Comparison of ENCODE assay signal across 18 cellular contexts in the genomic region with DNA sequence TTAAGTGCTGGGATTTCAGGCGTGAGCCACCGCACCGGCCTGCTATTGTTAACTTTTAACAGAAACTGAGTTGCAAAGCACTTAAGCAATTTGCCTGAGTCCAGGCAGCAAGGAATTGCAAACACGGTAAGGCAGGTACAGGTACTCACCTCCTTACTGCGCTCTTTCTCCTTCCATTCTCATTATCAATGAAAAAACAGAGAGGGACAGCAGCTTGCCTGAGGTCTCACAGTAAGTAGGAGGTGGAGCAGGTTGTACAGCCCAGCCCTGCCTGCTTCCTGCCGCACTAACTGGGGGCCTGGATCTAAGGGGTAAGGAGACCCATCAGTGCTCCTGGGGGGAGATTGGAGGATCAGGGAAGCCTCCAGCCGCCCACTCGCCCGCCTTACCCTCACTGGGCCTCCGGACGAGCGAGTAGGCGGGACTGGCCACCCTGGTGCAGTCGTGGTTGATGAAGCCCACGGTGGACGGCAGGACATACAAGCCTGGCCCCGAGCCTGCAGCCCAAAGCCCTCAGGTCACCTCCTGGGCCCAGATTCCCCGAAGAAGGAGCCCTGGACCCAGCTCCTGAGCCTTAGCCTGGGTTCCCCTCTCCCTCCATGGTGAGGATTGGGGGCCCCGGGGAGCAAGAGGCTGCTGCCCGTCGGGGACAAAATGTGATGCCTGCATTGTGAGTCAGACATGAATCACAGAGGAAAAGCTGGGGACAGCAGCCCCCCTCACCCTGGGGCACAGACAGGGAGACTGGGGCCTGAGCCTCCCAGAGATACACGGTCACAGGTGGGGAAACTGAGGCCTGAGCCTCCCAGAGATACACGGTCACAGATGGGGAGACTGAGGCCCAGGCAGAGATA. TPM values are rescaled to one million over a fixed set of nuclear protein-coding genes. Genes with fewer than 3 reads are reported as not detected.
DNase-seq lines count a peak whose midpoint lies in the region; ATAC-seq, FAIRE-seq and TF ChIP-seq lines count a peak whose summit lies in the region.
"Had no signal": no experiment of that assay in that cellular context is flagged by ENCODE, and none has a peak within 500 bp of the region (broad histone marks: within the 10 kb centered on the region; RNA-seq: fewer than 3 reads in every experiment).

No MANE protein-coding gene starts in this region.

- peak; percentile 68 for DNase-seq in A172 (ENCODE audit: low spot score)
- peak; percentile 85 for DNase-seq in H54 (ENCODE audit: insufficient read length, low spot score)
- DNase-seq in NB4 (ENCODE audit: low read depth), result peak; percentile 30
- DNase-seq in iris pigment epithelial cell (ENCODE audit: low read depth), result peak; percentile 14
- no peak for DNase-seq in NCI-H2227 (lab: John Stamatoyannopoulos, UW; ENCODE audit: unreplicated experiment)
- DNase-seq in activated CD4-positive, alpha-beta T cell treated with anti-CD3 and anti-CD28 coated beads for 48 hours, result no peak
- no peak for DNase-seq in NCI-H2029 treated with DMSO at 0.1 percent for 48 hours (lab: John Stamatoyannopoulos, UW)
- DNase-seq: AML-193, Caco-2, DMS79, NCI-H1048, NCI-H446 treated with DMSO at 0.1 percent for 48 hours, NCI-H748 treated with DMSO at 0.1 percent for 48 hours, Peyer's patch, SHP77 treated with DMSO at 0.1 percent for 48 hours had no signal

- TF ChIP-seq CTCF in NB4 (IDR thresholded peaks at IDR 0.05; ENCODE audit: low read depth, low read length), result no peak

- ATAC-seq in HG03095 (IDR thresholded peaks at IDR 0.05; ENCODE audit: unreplicated experiment), result no peak

- no peak for TF ChIP-seq POLR2A in H54 (IDR thresholded peaks at IDR 0.05; ENCODE audit: low read depth, low read length)
- TF ChIP-seq POLR2A in NB4 (IDR thresholded peaks at IDR 0.05; ENCODE audit: extremely low read depth, insufficient read length), result no peak

- FAIRE-seq in H54 (lab: Jason Lieb, UNC), result no peak
- FAIRE-seq: A204.1, H1 had no signal

- H3K4me3 ChIP-seq in NB4 (ENCODE audit: low read depth, low read length), result no peak overlapping the region
- H3K4me3 ChIP-seq: Peyer's patch had no signal

RNA-seq across cellular contexts. Expression of gene SHC2, which starts 11.4 kb away (rescaled TPM):
- total RNA-seq in A172 (2014; rRNA removed; shearing (Covaris generic)), result 12.5 and 19.6 TPM in 2 replicates

RNA-seq across cellular contexts. Expression of gene MADCAM1, which starts 24.1 kb away (rescaled TPM):
- total RNA-seq in A172 (2014; rRNA removed; shearing (Covaris generic)), result 0.48 and 0.71 TPM in 2 replicates

RNA-seq across cellular contexts. Expression of gene TPGS1, which starts 35.1 kb away (rescaled TPM):
- total RNA-seq in A172 (2014; rRNA removed; shearing (Covaris generic)), result 44.3 and 104 TPM in 2 replicates

RNA-seq across cellular contexts. Expression of gene CDC34, which starts 59.3 kb away (rescaled TPM):
- total RNA-seq in A172 (2014; rRNA removed; shearing (Covaris generic)), result 96.1 and 105 TPM in 2 replicates

Comparison
In these comparisons a context has a peak if more than half of its experiments do, and no peak if none do; other contexts are left out.
1. DNase-seq: peak in A172 (single experiment), H54 (single experiment), NB4 (single experiment) and iris pigment epithelial cell (single experiment); none in NCI-H2227 (single experiment), activated CD4-positive, alpha-beta T cell treated with anti-CD3 and anti-CD28 coated beads for 48 hours (single experiment) and NCI-H2029 treated with DMSO at 0.1 percent for 48 hours (single experiment).